8 cellular contexts compared by ENCODE assay signal in the genomic region with DNA sequence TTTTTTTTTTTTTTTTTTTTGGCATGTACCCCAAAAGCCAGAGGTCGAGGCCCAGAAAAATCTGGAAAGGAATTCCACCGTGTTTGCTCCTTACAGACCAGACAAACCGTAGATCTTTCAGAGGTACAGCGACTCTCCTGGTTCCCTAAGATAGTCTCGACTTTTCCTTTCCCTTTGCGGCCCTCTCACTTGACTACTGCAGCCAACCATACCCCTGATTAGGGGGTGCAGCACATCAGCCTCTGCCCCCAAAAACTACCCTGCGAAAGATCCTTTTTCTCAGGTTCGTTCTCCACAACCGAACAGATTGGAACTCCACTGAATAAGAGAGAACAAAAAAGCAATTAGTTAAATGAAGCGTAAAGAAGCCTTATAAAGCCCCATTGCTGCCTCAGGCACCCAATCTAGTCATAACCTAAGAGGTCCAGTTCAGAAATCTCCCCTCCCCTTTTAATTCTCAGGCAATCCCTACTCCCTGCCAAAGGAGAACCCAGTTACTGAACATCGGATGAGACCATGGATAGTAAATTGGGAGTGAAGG. TPM values are rescaled to one million over a fixed set of nuclear protein-coding genes. Genes with fewer than 3 reads are reported as not detected.
DNase-seq lines count a peak whose midpoint lies in the region; ATAC-seq, FAIRE-seq and TF ChIP-seq lines count a peak whose summit lies in the region.

No MANE protein-coding gene starts in this region.

- H3K27ac Mint-ChIP-seq in CD14-positive monocyte, result peak overlapping the region; percentile 94 to 98 (median 96)
- no peak overlapping the region for H3K27ac Mint-ChIP-seq in nephron progenitor cell

- POLR2A ChIA-PET in endothelial cell of umbilical vein (lab: Charles Lee), result interaction anchor here (0.7 kb wide), 1 partner anchor 48 kb away, joined by 3 read pairs; no protein-coding TSS in a partner anchor

- no peak overlapping the region for H3K27ac ChIP-seq in endothelial cell of umbilical vein (ENCODE audit: insufficient read depth, low read depth, low read length)

- no peaks in the 10 kb centered on the region for H3K27me3 ChIP-seq in endothelial cell of umbilical vein (ENCODE audit: control insufficient read depth in 2 of 2, insufficient read depth in 2 of 2, low read length in 2 of 2)

- H3K4me1 Mint-ChIP-seq in CD14-positive monocyte (peaks cover 46% of the 10 kb centered on the region), nephron progenitor cell (peaks cover 20% of the 10 kb centered on the region)

- H3K4me3 Mint-ChIP-seq in CD14-positive monocyte, result peak overlapping the region; percentile 77 to 89
- peak overlapping the region; percentile 72 for H3K4me3 Mint-ChIP-seq in nephron progenitor cell

- H3K4me3 ChIP-seq in endothelial cell of umbilical vein (replicated peaks in 1 of 3; ENCODE audit: insufficient read depth in 1 of 3, low read depth in 1 of 3, low read length in 3 of 3), result peak overlapping the region in 2 of 3 experiments; percentile 55 to 65

- no TSS peak for BruUV-seq in endothelial cell of umbilical vein (replicated peaks; lab: Mats Ljungman, UMichigan)

- peak overlapping the region; percentile 87 for H3K9ac ChIP-seq in endothelial cell of umbilical vein (replicated peaks; ENCODE audit: extremely low read depth, insufficient read depth, low read length)

- no peak for TF ChIP-seq POLR2A in endothelial cell of umbilical vein (IDR thresholded peaks at IDR 0.05; ENCODE audit: low read depth, low read length)

- peak overlapping the region; percentile 13 for H2AFZ ChIP-seq in endothelial cell of umbilical vein (ENCODE audit: low read depth, low read length)

- intact Hi-C loops in CD14-positive monocyte (cut with micrococcal nuclease) (loop anchor here (10.0 kb wide), 2 partner anchors 58 to 428 kb away; a partner anchor contains a TSS), endothelial cell of umbilical vein (cut with micrococcal nuclease) (loop anchor here (1.0 to 2.0 kb wide), 2 partner anchors 8 to 22 kb away; no protein-coding TSS in a partner anchor)

- peak; percentile 6 for ATAC-seq in GM21526 (IDR thresholded peaks at IDR 0.05; ENCODE audit: low FRiP score, unreplicated experiment)
- ATAC-seq in GM19351 (IDR thresholded peaks at IDR 0.05; ENCODE audit: unreplicated experiment), result no peak

- FAIRE-seq in endothelial cell of umbilical vein (lab: Jason Lieb, UNC) (no peak), urothelium cell line (lab: Jason Lieb, UNC) (no peak)

- H3K4me1 ChIP-seq in endothelial cell of umbilical vein (ENCODE audit: control insufficient read depth, extremely low read depth, insufficient read depth, low read length), result peaks cover 16% of the 10 kb centered on the region

- no peaks in the 10 kb centered on the region for H3K9me3 ChIP-seq in endothelial cell of umbilical vein (replicated peaks; ENCODE audit: control insufficient read depth, insufficient read depth, low read length)

- no peak for TF ChIP-seq CTCF in CD14-positive monocyte (IDR thresholded peaks at IDR 0.05)
- no peak for TF ChIP-seq CTCF in endothelial cell of umbilical vein (IDR thresholded peaks at IDR 0.05; ENCODE audit: extremely low read depth in 1 of 2, insufficient read depth in 1 of 2, low read depth in 1 of 2, low read length in 2 of 2)
- TF ChIP-seq CTCF in nephron progenitor cell (IDR thresholded peaks at IDR 0.05), result no peak

- H3K9me1 ChIP-seq in endothelial cell of umbilical vein (replicated peaks; ENCODE audit: control insufficient read depth, extremely low read depth, insufficient read depth, low read length), result no peaks in the 10 kb centered on the region

- H3K4me2 ChIP-seq in endothelial cell of umbilical vein (ENCODE audit: insufficient read depth, low read length), result peak overlapping the region; percentile 95

- dilution Hi-C loops in endothelial cell of umbilical vein (cut with MboI; ENCODE audit: extremely low pct_ligation_motif_present, low sequenced_read_pairs), result no loop called here

- DNase-seq in CD14-positive monocyte (ENCODE audit: low spot score), result no peak
- peak; percentile 11 for DNase-seq in NCI-H748 treated with DMSO at 0.1 percent for 48 hours (lab: John Stamatoyannopoulos, UW)
- no peak for DNase-seq in endothelial cell of umbilical vein (ENCODE audit: low read depth, low spot score)
- DNase-seq in nephron progenitor cell, result no peak
- DNase-seq in urothelium cell line (ENCODE audit: low spot score), result no peak
- DNase-seq in activated effector memory CD4-positive, alpha-beta T cell treated with anti-CD3 and anti-CD28 coated beads, Interleukin-2, amount 50 U/mL, for 16 hours, result no peak

- H3K27me3 Mint-ChIP-seq in CD14-positive monocyte (ENCODE audit: low read depth in 3 of 3) (peaks cover 0 to 3% (median 3%) of the 10 kb centered on the region in 3 donors), nephron progenitor cell (ENCODE audit: low read depth, poor library complexity) (peaks cover 5% of the 10 kb centered on the region)

- no peaks in the 10 kb centered on the region for H3K9me3 Mint-ChIP-seq in CD14-positive monocyte
- no peaks in the 10 kb centered on the region for H3K9me3 Mint-ChIP-seq in nephron progenitor cell

- H3K36me3 Mint-ChIP-seq in CD14-positive monocyte, result peaks cover 17 to 19% of the 10 kb centered on the region in 2 donors
- H3K36me3 Mint-ChIP-seq in nephron progenitor cell (ENCODE audit: low read depth), result peaks cover 40% of the 10 kb centered on the region

- H3K79me2 ChIP-seq in endothelial cell of umbilical vein (ENCODE audit: control insufficient read depth, insufficient read depth, low read length), result no peaks in the 10 kb centered on the region

- CTCF ChIA-PET in endothelial cell of umbilical vein (lab: Charles Lee), result interaction anchor here (1.2 to 1.8 kb wide), 3 partner anchors 11 to 293 kb away, joined by 3 to 7 read pairs (median 5); no protein-coding TSS in a partner anchor

- H4K20me1 ChIP-seq in endothelial cell of umbilical vein (replicated peaks; ENCODE audit: control insufficient read depth, extremely low read depth, insufficient read depth, low read length), result no peaks in the 10 kb centered on the region

- H3K36me3 ChIP-seq in endothelial cell of umbilical vein (ENCODE audit: control insufficient read depth in 2 of 2, extremely low read depth in 1 of 2, insufficient read depth in 2 of 2, low read length in 2 of 2), result no peaks in the 10 kb centered on the region

TF ChIP-seq in endothelial cell of umbilical vein, 7 proteins besides CTCF, POLR2A, EP300 and RAD21:
- TF ChIP-seq GATA2 (IDR thresholded peaks at IDR 0.05; ENCODE audit: insufficient read depth, insufficient read length, low read depth, low read length) (no peak), FOS (IDR thresholded peaks at IDR 0.05; ENCODE audit: borderline replicate concordance, insufficient read depth, low read length) (no peak), POLR2AphosphoS5 (IDR thresholded peaks at IDR 0.05; ENCODE audit: insufficient read depth, low read depth, low read length) (no peak), MYC (IDR thresholded peaks at IDR 0.05; ENCODE audit: low read depth, low read length) (no peak), EZH2 (IDR thresholded peaks at IDR 0.05; ENCODE audit: borderline replicate concordance, low read depth, low read length, severe bottlenecking) (no peak), JUN (IDR thresholded peaks at IDR 0.05; ENCODE audit: borderline replicate concordance, insufficient read depth, insufficient read length, low read depth) (no peak)
- TF ChIP-seq, protein P1, sequence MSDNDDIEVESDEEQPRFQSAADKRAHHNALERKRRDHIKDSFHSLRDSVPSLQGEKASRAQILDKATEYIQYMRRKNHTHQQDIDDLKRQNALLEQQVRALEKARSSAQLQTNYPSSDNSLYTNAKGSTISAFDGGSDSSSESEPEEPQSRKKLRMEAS (IDR thresholded peaks at IDR 0.05; ENCODE audit: insufficient read depth, insufficient read length), result no peak

RNA-seq across cellular contexts. Expression of a gene that starts 0.4 kb away (rescaled TPM):
- 10 to 100 TPM; 14.6 to 25.1 TPM for polyA plus RNA-seq in CD14-positive monocyte
- 3.2 and 3.5 TPM in 2 replicates for total RNA-seq in endothelial cell of umbilical vein
- polyA plus RNA-seq in endothelial cell of umbilical vein, result 0.10 and 0.18 TPM in 2 replicates
- polyA plus RNA-seq in endothelial cell of umbilical vein (2011; cell fraction: cytosol; rRNA removed), result 0.06 and 0.30 TPM in 2 replicates
- polyA plus RNA-seq in endothelial cell of umbilical vein (2011; cell fraction: nucleus; rRNA removed), result 0.11 and 0.22 TPM in 2 replicates
- 1.3 and 2.5 TPM in 2 replicates for polyA plus RNA-seq in endothelial cell of umbilical vein (2012)
- polyA minus RNA-seq in endothelial cell of umbilical vein, result 0.13 TPM in 1 of 2 replicates, not detected in the other
- not detected for polyA minus RNA-seq in endothelial cell of umbilical vein (2011; cell fraction: cytosol; rRNA and poly(A)+ RNA removed)
- 0.63 and 0.77 TPM in 2 replicates for polyA minus RNA-seq in endothelial cell of umbilical vein (2011; cell fraction: nucleus; rRNA and poly(A)+ RNA removed)

RNA-seq across cellular contexts. Expression of a gene that starts 23.2 kb away (rescaled TPM):
- 10 to 100 TPM; 65.1 to 70.1 TPM for polyA plus RNA-seq in CD14-positive monocyte
- total RNA-seq in endothelial cell of umbilical vein, result 101 TPM in 2 replicates
- polyA plus RNA-seq in endothelial cell of umbilical vein, result 57.6 and 125 TPM in 2 replicates
- polyA plus RNA-seq in endothelial cell of umbilical vein (2011; cell fraction: cytosol; rRNA removed), result 34.2 and 50.6 TPM in 2 replicates
- polyA plus RNA-seq in endothelial cell of umbilical vein (2011; cell fraction: nucleus; rRNA removed), result 18.8 and 20.7 TPM in 2 replicates
- polyA plus RNA-seq in endothelial cell of umbilical vein (2012), result 42.5 and 53.4 TPM in 2 replicates
- 41.8 and 47.0 TPM in 2 replicates for polyA minus RNA-seq in endothelial cell of umbilical vein
- 36.3 TPM for polyA minus RNA-seq in endothelial cell of umbilical vein (2011; cell fraction: cytosol; rRNA and poly(A)+ RNA removed)
- polyA minus RNA-seq in endothelial cell of umbilical vein (2011; cell fraction: nucleus; rRNA and poly(A)+ RNA removed), result 34.1 and 43.8 TPM in 2 replicates

RNA-seq across cellular contexts. Expression of a gene that starts 58.1 kb away (rescaled TPM):
- polyA plus RNA-seq in CD14-positive monocyte (1 to 10 TPM; 2.5 to 2.6 TPM), endothelial cell of umbilical vein (4.3 and 6.2 TPM in 2 replicates)
- total RNA-seq in endothelial cell of umbilical vein, result 16.0 and 16.7 TPM in 2 replicates
- 5.2 and 5.7 TPM in 2 replicates for polyA plus RNA-seq in endothelial cell of umbilical vein (2011; cell fraction: cytosol; rRNA removed)
- 12.3 and 12.9 TPM in 2 replicates for polyA plus RNA-seq in endothelial cell of umbilical vein (2011; cell fraction: nucleus; rRNA removed)
- polyA plus RNA-seq in endothelial cell of umbilical vein (2012), result 8.5 and 9.9 TPM in 2 replicates
- 17.7 and 18.8 TPM in 2 replicates for polyA minus RNA-seq in endothelial cell of umbilical vein
- 7.0 TPM for polyA minus RNA-seq in endothelial cell of umbilical vein (2011; cell fraction: cytosol; rRNA and poly(A)+ RNA removed)
- polyA minus RNA-seq in endothelial cell of umbilical vein (2011; cell fraction: nucleus; rRNA and poly(A)+ RNA removed), result 26.9 and 32.2 TPM in 2 replicates

Comparison
In these comparisons a context has a peak if more than half of its experiments do, and no peak if none do; other contexts are left out.
1. RNA of a gene that starts 0.4 kb away (polyA plus RNA-seq): 14.6 to 25.1 TPM in CD14-positive monocyte; 0.06 to 2.5 TPM in endothelial cell of umbilical vein; every median in the first group is over 4 times any median in the second.